Comparison of ENCODE assay signal across 15 cellular contexts in genomic region chr12:131311764-131312163, GRCh38.
"Had no signal": no experiment of that assay in that cellular context is flagged by ENCODE, and none has a peak within 500 bp of the region (broad histone marks: within the 10 kb centered on the region; RNA-seq: fewer than 3 reads in every experiment).

No MANE protein-coding gene starts in this region.

- H3K4me1 ChIP-seq: uterus had no signal

- H3K9me3 Mint-ChIP-seq: activated CD4-positive, alpha-beta T cell treated with anti-CD3 and anti-CD28 coated beads, Interleukin-2, amount 10 ng/mL, durations not matched to agents 7 days and 5 days; activated T-cell treated with anti-CD3 and anti-CD28 coated beads, Interleukin-2, amount 50 U/mL, for 4 hours had no signal

- H3K36me3 ChIP-seq: ovary, tibial nerve, uterus had no signal

- H3K9me3 ChIP-seq: ovary, tibial nerve, uterus had no signal

- DNase-seq: activated CD4-positive, alpha-beta T cell treated with anti-CD3 and anti-CD28 coated beads, Interleukin-2, amount 10 ng/mL, durations not matched to agents 7 days and 5 days; activated CD4-positive, CD25-positive, alpha-beta regulatory T cell; activated gamma-delta T cell; activated T-cell treated with anti-CD3 and anti-CD28 coated beads, Interleukin-2, amount 50 U/mL, for 4 hours; dorsolateral prefrontal cortex; midbrain; ovary; stimulated activated naive B cell treated with anti-CD40 and anti-IgM and Interleukin-4, amounts not matched to agents 10 μg/mL and 1 μg/mL and 100 μg/mL, for 72 hours; substantia nigra; uterus had no signal

- H3K27ac Mint-ChIP-seq: activated CD4-positive, alpha-beta T cell treated with anti-CD3 and anti-CD28 coated beads, Interleukin-2, amount 10 ng/mL, durations not matched to agents 7 days and 5 days; stimulated activated naive B cell treated with anti-CD40 and anti-IgM and Interleukin-4, amounts not matched to agents 10 μg/mL and 1 μg/mL and 100 μg/mL, for 72 hours had no signal

- H3K4me3 Mint-ChIP-seq: activated CD4-positive, alpha-beta T cell treated with anti-CD3 and anti-CD28 coated beads, Interleukin-2, amount 10 ng/mL, durations not matched to agents 7 days and 5 days; activated T-cell treated with anti-CD3 and anti-CD28 coated beads, Interleukin-2, amount 50 U/mL, for 4 hours; neural crest cell had no signal

- H3K27me3 ChIP-seq: ovary, uterus had no signal

- H3K27me3 Mint-ChIP-seq: activated CD4-positive, alpha-beta T cell treated with anti-CD3 and anti-CD28 coated beads, Interleukin-2, amount 10 ng/mL, durations not matched to agents 7 days and 5 days had no signal

- H3K4me1 Mint-ChIP-seq: activated CD4-positive, alpha-beta T cell treated with anti-CD3 and anti-CD28 coated beads, Interleukin-2, amount 10 ng/mL, durations not matched to agents 7 days and 5 days had no signal

- H3K4me3 ChIP-seq: ovary, tibial nerve, uterus had no signal

- H3K36me3 Mint-ChIP-seq: stimulated activated naive B cell treated with anti-CD40 and anti-IgM and Interleukin-4, amounts not matched to agents 10 μg/mL and 1 μg/mL and 100 μg/mL, for 72 hours had no signal

- H3K27ac ChIP-seq: dorsolateral prefrontal cortex, ovary, tibial nerve, uterus had no signal

- FAIRE-seq: astrocyte, endometrium, islet of Langerhans had no signal
